Comparison of ENCODE assay signal across 1 cellular context in genomic region chr10:88243202-88243744, GRCh38.
TF ChIP-seq lines count a peak whose summit lies in the region.

No MANE protein-coding gene starts in this region.

TF ChIP-seq in WTC11, 78 proteins besides CTCF, POLR2A, EP300 and RAD21 (continued from another document):
- TF ChIP-seq ZNF512 (CRISPR knock-in tag; IDR thresholded peaks at IDR 0.05; ENCODE audit: borderline replicate concordance) (no peak), TP53 (CRISPR knock-in tag; IDR thresholded peaks at IDR 0.05) (no peak), MYBL2 (CRISPR knock-in tag; IDR thresholded peaks at IDR 0.05) (no peak), ZNF232 (CRISPR knock-in tag; IDR thresholded peaks at IDR 0.05) (no peak), ARID4B (CRISPR knock-in tag; IDR thresholded peaks at IDR 0.05; ENCODE audit: borderline replicate concordance) (no peak), ELF4 (CRISPR knock-in tag; IDR thresholded peaks at IDR 0.05; ENCODE audit: low read depth) (no peak), ATF2 (CRISPR knock-in tag; IDR thresholded peaks at IDR 0.05; ENCODE audit: borderline replicate concordance, low read depth) (no peak)
